Comparison of ENCODE assay signal across 12 cellular contexts in the genomic region with DNA sequence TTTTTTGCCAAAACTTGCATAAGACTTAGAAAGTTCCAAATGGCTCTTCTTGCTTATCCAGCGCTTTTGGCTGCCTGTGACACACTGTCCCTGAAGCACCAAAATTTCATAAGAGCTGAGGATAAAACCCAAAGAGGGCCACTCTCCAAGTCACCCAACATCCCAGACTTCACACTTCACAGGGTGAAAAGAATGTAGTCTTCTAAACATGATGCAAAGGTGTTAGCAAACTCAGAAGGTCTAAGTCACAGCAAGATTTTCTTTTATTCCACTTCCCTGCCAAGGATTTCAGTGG. TPM values are rescaled to one million over a fixed set of nuclear protein-coding genes. Genes with fewer than 3 reads are reported as not detected.
"Had no signal": no experiment of that assay in that cellular context is flagged by ENCODE, and none has a peak within 500 bp of the region (broad histone marks: within the 10 kb centered on the region; RNA-seq: fewer than 3 reads in every experiment).

No MANE protein-coding gene starts in this region.

- ATAC-seq: activated T-cell treated with anti-CD3 and anti-CD28 coated beads, Interleukin-2, amount 50 U/mL, for 72 hours; left colon had no signal

- H3K27me3 ChIP-seq: breast epithelium, esophagus muscularis mucosa, hepatocyte had no signal

- DNase-seq: activated CD4-positive, alpha-beta T cell treated with anti-CD3 and anti-CD28 coated beads, Interleukin-2, amount 50 U/mL, for 4 hours; activated T-cell treated with anti-CD3 and anti-CD28 coated beads, Interleukin-2, amount 50 U/mL, for 72 hours; cerebellar nuclear complex; effector CD8-positive, alpha-beta T cell; left colon; small intestine; stimulated activated CD4-positive, alpha-beta T cell treated with anti-CD3 and anti-CD28 coated beads, Interleukin-15, amount 100 ng/mL, for 24 hours; stimulated activated CD4-positive, alpha-beta T cell treated with anti-CD3 and anti-CD28 coated beads, Interleukin-2, amount 100 ng/mL, for 48 hours had no signal

- H3K9me3 ChIP-seq: breast epithelium, esophagus muscularis mucosa had no signal

- H3K36me3 ChIP-seq: breast epithelium, esophagus muscularis mucosa had no signal

- H3K4me3 ChIP-seq: breast epithelium, esophagus muscularis mucosa, hepatocyte had no signal

- H3K27ac ChIP-seq: breast epithelium, hepatocyte had no signal

- H3K4me1 ChIP-seq: breast epithelium had no signal

RNA-seq across cellular contexts. Expression of a gene that starts 44.4 kb away (rescaled TPM):
- polyA plus RNA-seq: neural cell had no signal
